8 cellular contexts compared by ENCODE assay signal in genomic region chr3:73848173-73848751, GRCh38.
A peak's percentile ranks its signal among the peaks of the same experiment; 100 is the strongest.
DNase-seq lines count a peak whose midpoint lies in the region; ATAC-seq and TF ChIP-seq lines count a peak whose summit lies in the region.

No MANE protein-coding gene starts in this region.

- H3K4me3 Mint-ChIP-seq in stimulated activated naive B cell treated with anti-CD40 and anti-IgM and Interleukin-4, amounts not matched to agents 10 μg/mL and 1 μg/mL and 100 μg/mL, for 72 hours = no peak overlapping the region
- H3K4me3 Mint-ChIP-seq in natural killer cell = no peak overlapping the region

- H2BK12ac ChIP-seq in mesenchymal stem cell (ENCODE audit: low read length in 2 of 2) = no peak overlapping the region

- H2AFZ ChIP-seq in mammary epithelial cell (ENCODE audit: low read depth, low read length) (no peak overlapping the region), mesenchymal stem cell (ENCODE audit: low read depth, low read length) (no peak overlapping the region)

- in situ Hi-C loops in mammary epithelial cell (cut with MboI; ENCODE audit: low sequenced_read_pairs in 2 of 2) = loop anchor here in 1 of 2 donors (5.0 to 25.0 kb wide), 2 partner anchors 341 to 736 kb away; no protein-coding TSS in a partner anchor

- WGBS in mammary epithelial cell (ENCODE audit: low coverage, missing lambda C conversion rate) = 21% methylated on average over 4 of the region's 4 CpGs
- WGBS in mesenchymal stem cell = 69% methylated on average over 1 of the region's 4 CpGs

- H3K27me3 Mint-ChIP-seq in stimulated activated naive B cell treated with anti-CD40 and anti-IgM and Interleukin-4, amounts not matched to agents 10 μg/mL and 1 μg/mL and 100 μg/mL, for 72 hours = no peaks in the 10 kb centered on the region
- H3K27me3 Mint-ChIP-seq in natural killer cell (ENCODE audit: low read depth in 2 of 2) = no peaks in the 10 kb centered on the region

- intact Hi-C loops in mammary epithelial cell (cut with micrococcal nuclease) = loop anchor here (1.0 to 5.0 kb wide), 7 partner anchors 41 to 746 kb away; partner anchors contain the start of gene PDZRN3
- intact Hi-C loops in natural killer cell (cut with micrococcal nuclease) = no loop called here

- H3K4me2 ChIP-seq in mammary epithelial cell (ENCODE audit: insufficient read depth, low read depth, low read length) = no peak overlapping the region
- no peak overlapping the region for H3K4me2 ChIP-seq in mesenchymal stem cell (ENCODE audit: low read length, poor library complexity, severe bottlenecking)

- dilution Hi-C loops in mammary epithelial cell (cut with HindIII; ENCODE audit: low sequenced_read_pairs) = no loop called here

- H3K18ac ChIP-seq in mesenchymal stem cell (ENCODE audit: low read depth in 1 of 2, low read length in 2 of 2) = no peak overlapping the region

- no peak overlapping the region for H2BK120ac ChIP-seq in mesenchymal stem cell (ENCODE audit: low read depth, low read length)

- H4K8ac ChIP-seq in mesenchymal stem cell (ENCODE audit: low read length) = no peak overlapping the region

- H3K27ac ChIP-seq in mammary epithelial cell (ENCODE audit: insufficient read depth, low read depth, low read length) (no peak overlapping the region), mesenchymal stem cell (ENCODE audit: low read length, poor library complexity, severe bottlenecking) (no peak overlapping the region)

- TF ChIP-seq CTCF in mammary epithelial cell (conservative IDR thresholded peaks at IDR 0.05 in 1 of 2, IDR thresholded peaks at IDR 0.05 in 1 of 2; ENCODE audit: extremely low read depth in 1 of 2, insufficient read depth in 1 of 2, low read depth in 1 of 2, low read length in 2 of 2) = peak; percentile 77 to 82
- TF ChIP-seq CTCF in natural killer cell (IDR thresholded peaks at IDR 0.05) = no peak

- H3K79me2 ChIP-seq in mammary epithelial cell (ENCODE audit: insufficient read depth, low read length) = no peaks in the 10 kb centered on the region

- H3K4me1 ChIP-seq in mammary epithelial cell (ENCODE audit: insufficient read depth, low read length) = no peaks in the 10 kb centered on the region
- no peaks in the 10 kb centered on the region for H3K4me1 ChIP-seq in mesenchymal stem cell (ENCODE audit: control insufficient read depth, insufficient read depth, low read depth, low read length)

- CTCF ChIA-PET in mammary epithelial cell (lab: Charles Lee; ENCODE audit: low non-redundant PET) = interaction anchor here (1.4 kb wide), 1 partner anchor 340 kb away, joined by 5 read pairs; no protein-coding TSS in a partner anchor

- H3K4me3 ChIP-seq in mammary epithelial cell (replicated peaks in 1 of 3; ENCODE audit: insufficient read depth in 1 of 3, low read depth in 2 of 3, low read length in 3 of 3) = no peak overlapping the region
- no peak overlapping the region for H3K4me3 ChIP-seq in mesenchymal stem cell (ENCODE audit: insufficient read depth in 1 of 2, low read depth in 1 of 2, low read length in 2 of 2)

- ATAC-seq in HG02970 (IDR thresholded peaks at IDR 0.05; ENCODE audit: low FRiP score, unreplicated experiment) (no peak), natural killer cell (no peak)
- no peak for ATAC-seq in stimulated activated naive B cell treated with anti-CD40 and anti-IgM and Interleukin-4, amounts not matched to agents 10 μg/mL and 1 μg/mL and 100 μg/mL, for 72 hours (replicated peaks)

- H3K9ac ChIP-seq in mammary epithelial cell (ENCODE audit: insufficient read depth, low read length) (no peak overlapping the region), mesenchymal stem cell (ENCODE audit: low read length) (no peak overlapping the region)

- no peaks in the 10 kb centered on the region for H3K36me3 Mint-ChIP-seq in stimulated activated naive B cell treated with anti-CD40 and anti-IgM and Interleukin-4, amounts not matched to agents 10 μg/mL and 1 μg/mL and 100 μg/mL, for 72 hours
- no peaks in the 10 kb centered on the region for H3K36me3 Mint-ChIP-seq in natural killer cell

- DNase-seq in ELR (ENCODE audit: low read depth) = peak; percentile 32
- peak; percentile 3 for DNase-seq in NCI-H146 treated with DMSO at 0.1 percent for 48 hours (lab: John Stamatoyannopoulos, UW; ENCODE audit: unreplicated experiment)
- peak; percentile 13 for DNase-seq in mammary epithelial cell
- DNase-seq in mesenchymal stem cell = peak; percentile 45
- no peak for DNase-seq in activated CD8-positive, alpha-beta memory T cell treated with anti-CD3 and anti-CD28 coated beads for 24 hours
- no peak for DNase-seq in stimulated activated naive B cell treated with anti-CD40 and anti-IgM and Interleukin-4, amounts not matched to agents 10 μg/mL and 1 μg/mL and 100 μg/mL, for 72 hours
- no peak for DNase-seq in natural killer cell

- H3K27me3 ChIP-seq in mammary epithelial cell (ENCODE audit: insufficient read depth, low read length) = no peaks in the 10 kb centered on the region
- peaks cover 0 to 15% of the 10 kb centered on the region in 2 experiments for H3K27me3 ChIP-seq in mesenchymal stem cell (ENCODE audit: control insufficient read depth in 1 of 2, insufficient read depth in 1 of 2, low read length in 2 of 2)

- H4K20me1 ChIP-seq in mammary epithelial cell (ENCODE audit: insufficient read depth, low read length) = no peaks in the 10 kb centered on the region

- H3K4me1 Mint-ChIP-seq in stimulated activated naive B cell treated with anti-CD40 and anti-IgM and Interleukin-4, amounts not matched to agents 10 μg/mL and 1 μg/mL and 100 μg/mL, for 72 hours = no peaks in the 10 kb centered on the region
- no peaks in the 10 kb centered on the region for H3K4me1 Mint-ChIP-seq in natural killer cell

- H2AK5ac ChIP-seq in mesenchymal stem cell (ENCODE audit: low read length, severe bottlenecking) = no peak overlapping the region

- H3K14ac ChIP-seq in mesenchymal stem cell (ENCODE audit: low read length in 2 of 2) = no peak overlapping the region

- no peak overlapping the region for H2BK5ac ChIP-seq in mesenchymal stem cell (ENCODE audit: low read depth, low read length, poor library complexity, severe bottlenecking)

- no TSS peak for BruUV-seq in mammary epithelial cell (replicated peaks; lab: Mats Ljungman, UMichigan)

- no peak overlapping the region for H3K4ac ChIP-seq in mesenchymal stem cell (ENCODE audit: low read depth in 1 of 2, low read length in 2 of 2)

- H3K36me3 ChIP-seq in mammary epithelial cell (ENCODE audit: insufficient read depth, low read length) (no peaks in the 10 kb centered on the region), mesenchymal stem cell (ENCODE audit: control insufficient read depth in 1 of 2, insufficient read depth in 2 of 2, low read depth in 1 of 2, low read length in 2 of 2) (no peaks in the 10 kb centered on the region)

- H4K91ac ChIP-seq in mesenchymal stem cell (ENCODE audit: low read length) = no peak overlapping the region

- H2BK15ac ChIP-seq in mesenchymal stem cell (ENCODE audit: low read depth, poor library complexity, severe bottlenecking) = no peak overlapping the region

- H3K27ac Mint-ChIP-seq in stimulated activated naive B cell treated with anti-CD40 and anti-IgM and Interleukin-4, amounts not matched to agents 10 μg/mL and 1 μg/mL and 100 μg/mL, for 72 hours = no peak overlapping the region
- H3K27ac Mint-ChIP-seq in natural killer cell = no peak overlapping the region

- peaks cover 3 to 7% of the 10 kb centered on the region in 2 donors for H3K9me3 Mint-ChIP-seq in stimulated activated naive B cell treated with anti-CD40 and anti-IgM and Interleukin-4, amounts not matched to agents 10 μg/mL and 1 μg/mL and 100 μg/mL, for 72 hours
- peaks cover 8 to 16% of the 10 kb centered on the region in 2 donors for H3K9me3 Mint-ChIP-seq in natural killer cell

- no peak overlapping the region for H3K23ac ChIP-seq in mesenchymal stem cell (ENCODE audit: low read length in 2 of 2)

- H3K79me1 ChIP-seq in mesenchymal stem cell (replicated peaks; ENCODE audit: low read length, poor library complexity, severe bottlenecking) = no peaks in the 10 kb centered on the region

- no peaks in the 10 kb centered on the region for H3K9me3 ChIP-seq in mammary epithelial cell (replicated peaks; ENCODE audit: insufficient read depth, low read length)
- peaks cover 5% of the 10 kb centered on the region for H3K9me3 ChIP-seq in mesenchymal stem cell (ENCODE audit: control insufficient read depth, low read length)

Comparison
In these comparisons a context has a peak if more than half of its experiments do, and no peak if none do; other contexts are left out.
1. DNase-seq: peak in ELR (single experiment), NCI-H146 treated with DMSO at 0.1 percent for 48 hours (single experiment), mammary epithelial cell (single experiment) and mesenchymal stem cell (single experiment); none in activated CD8-positive, alpha-beta memory T cell treated with anti-CD3 and anti-CD28 coated beads for 24 hours (single experiment), stimulated activated naive B cell treated with anti-CD40 and anti-IgM and Interleukin-4, amounts not matched to agents 10 μg/mL and 1 μg/mL and 100 μg/mL, for 72 hours (single experiment) and natural killer cell (single experiment).